ENCODE assay signal across 9 cellular contexts in genomic region chr14:35285168-35285990, GRCh38. TPM values are rescaled to one million over a fixed set of nuclear protein-coding genes. Genes with fewer than 3 reads are reported as not detected.
DNase-seq lines count a peak whose midpoint lies in the region; ATAC-seq, FAIRE-seq and TF ChIP-seq lines count a peak whose summit lies in the region.
"Had no signal": no experiment of that assay in that cellular context is flagged by ENCODE, and none has a peak within 500 bp of the region (broad histone marks: within the 10 kb centered on the region; RNA-seq: fewer than 3 reads in every experiment).

No MANE protein-coding gene starts in this region.

- no peak overlapping the region for H3K14ac ChIP-seq in mesenchymal stem cell (ENCODE audit: low read length in 2 of 2)

- H3K36me3 ChIP-seq in endothelial cell of umbilical vein (ENCODE audit: control insufficient read depth in 2 of 2, extremely low read depth in 1 of 2, insufficient read depth in 2 of 2, low read length in 2 of 2) = no peaks in the 10 kb centered on the region
- no peaks in the 10 kb centered on the region for H3K36me3 ChIP-seq in A673 (ENCODE audit: insufficient read depth, low read length, poor library complexity, severe bottlenecking)
- H3K36me3 ChIP-seq in mesenchymal stem cell (ENCODE audit: control insufficient read depth in 1 of 2, insufficient read depth in 2 of 2, low read depth in 1 of 2, low read length in 2 of 2) = peaks cover 0 to 5% of the 10 kb centered on the region in 2 experiments

- H4K91ac ChIP-seq in mesenchymal stem cell (ENCODE audit: low read length) = no peak overlapping the region

- H3K4me1 ChIP-seq in endothelial cell of umbilical vein (ENCODE audit: control insufficient read depth, extremely low read depth, insufficient read depth, low read length) (peaks cover 13% of the 10 kb centered on the region), A673 (ENCODE audit: insufficient read depth, low read length, poor library complexity, severe bottlenecking) (no peaks in the 10 kb centered on the region), mesenchymal stem cell (ENCODE audit: control insufficient read depth, insufficient read depth, low read depth, low read length) (no peaks in the 10 kb centered on the region)

- H2AFZ ChIP-seq in endothelial cell of umbilical vein (ENCODE audit: low read depth, low read length) = no peak overlapping the region
- no peak overlapping the region for H2AFZ ChIP-seq in mesenchymal stem cell (ENCODE audit: low read depth, low read length)

- H4K8ac ChIP-seq in mesenchymal stem cell (ENCODE audit: low read length) = no peak overlapping the region

- H3K79me1 ChIP-seq in mesenchymal stem cell (replicated peaks; ENCODE audit: low read length, poor library complexity, severe bottlenecking) = no peaks in the 10 kb centered on the region

- no peak overlapping the region for H3K4me3 ChIP-seq in endothelial cell of umbilical vein (replicated peaks in 1 of 3; ENCODE audit: insufficient read depth in 1 of 3, low read depth in 1 of 3, low read length in 3 of 3)
- H3K4me3 ChIP-seq in A673 (ENCODE audit: low read depth, low read length, poor library complexity, severe bottlenecking) = no peak overlapping the region
- no peak overlapping the region for H3K4me3 ChIP-seq in mesenchymal stem cell (ENCODE audit: insufficient read depth in 1 of 2, low read depth in 1 of 2, low read length in 2 of 2)
- H3K4me3 ChIP-seq: A549 had no signal

- peak; percentile 76 for ATAC-seq in HG02759 (IDR thresholded peaks at IDR 0.05; ENCODE audit: unreplicated experiment)
- ATAC-seq: A549 had no signal

- H3K27me3 ChIP-seq in endothelial cell of umbilical vein (ENCODE audit: control insufficient read depth in 2 of 2, insufficient read depth in 2 of 2, low read length in 2 of 2) = no peaks in the 10 kb centered on the region
- H3K27me3 ChIP-seq in A673 (replicated peaks; ENCODE audit: insufficient read depth, low read depth, low read length, poor library complexity) = no peaks in the 10 kb centered on the region
- H3K27me3 ChIP-seq in mesenchymal stem cell (ENCODE audit: control insufficient read depth in 1 of 2, insufficient read depth in 1 of 2, low read length in 2 of 2) = no peaks in the 10 kb centered on the region

- no peaks in the 10 kb centered on the region for H3K9me3 ChIP-seq in endothelial cell of umbilical vein (replicated peaks; ENCODE audit: control insufficient read depth, insufficient read depth, low read length)
- no peaks in the 10 kb centered on the region for H3K9me3 ChIP-seq in A673 (ENCODE audit: low read depth, low read length, poor library complexity, severe bottlenecking)
- H3K9me3 ChIP-seq in mesenchymal stem cell (ENCODE audit: control insufficient read depth, low read length) = no peaks in the 10 kb centered on the region
- H3K9me3 ChIP-seq: A549 had no signal

- H3K23ac ChIP-seq in mesenchymal stem cell (ENCODE audit: low read length in 2 of 2) = no peak overlapping the region

- peak overlapping the region; percentile 3 for H3K4me2 ChIP-seq in endothelial cell of umbilical vein (ENCODE audit: insufficient read depth, low read length)
- no peak overlapping the region for H3K4me2 ChIP-seq in mesenchymal stem cell (ENCODE audit: low read length, poor library complexity, severe bottlenecking)
- H3K4me2 ChIP-seq: A549 had no signal

- no peaks in the 10 kb centered on the region for H3K9me1 ChIP-seq in endothelial cell of umbilical vein (replicated peaks; ENCODE audit: control insufficient read depth, extremely low read depth, insufficient read depth, low read length)

- BruUV-seq in endothelial cell of umbilical vein (replicated peaks; lab: Mats Ljungman, UMichigan) (no TSS peak), A673 (replicated peaks; lab: Mats Ljungman, UMichigan) (no TSS peak)

- intact Hi-C loops in endothelial cell of umbilical vein (cut with micrococcal nuclease) (no loop called here), A673 (cut with micrococcal nuclease; ENCODE audit: unreplicated experiment) (no loop called here)

- peak; percentile 31 for DNase-seq in activated CD4-positive, alpha-beta T cell treated with anti-CD3 and anti-CD28 coated beads for 48 hours
- no peak for DNase-seq in activated CD4-positive, alpha-beta T cell treated with anti-CD3 and anti-CD28 coated beads, Interleukin-2, amount 50 U/mL, for 4 hours
- peak; percentile 3 for DNase-seq in NCI-H226
- DNase-seq in endothelial cell of umbilical vein (ENCODE audit: low read depth, low spot score) = peak; percentile 40
- no peak for DNase-seq in A673 (ENCODE audit: low spot score)
- DNase-seq in kidney glomerular epithelial cell (lab: John Stamatoyannopoulos, UW) = no peak
- no peak for DNase-seq in mesenchymal stem cell

- no peak for TF ChIP-seq POLR2A in endothelial cell of umbilical vein (IDR thresholded peaks at IDR 0.05; ENCODE audit: low read depth, low read length)

- dilution Hi-C loops in endothelial cell of umbilical vein (cut with MboI; ENCODE audit: extremely low pct_ligation_motif_present, low sequenced_read_pairs) = no loop called here

- H3K27ac ChIP-seq in endothelial cell of umbilical vein (ENCODE audit: insufficient read depth, low read depth, low read length) (no peak overlapping the region), A673 (ENCODE audit: low read depth, low read length, poor library complexity, severe bottlenecking) (no peak overlapping the region), mesenchymal stem cell (ENCODE audit: low read length, poor library complexity, severe bottlenecking) (no peak overlapping the region)
- H3K27ac ChIP-seq: A549 had no signal

- H3K9ac ChIP-seq in endothelial cell of umbilical vein (replicated peaks; ENCODE audit: extremely low read depth, insufficient read depth, low read length) (no peak overlapping the region), mesenchymal stem cell (ENCODE audit: low read length) (no peak overlapping the region)

- peak; percentile 78 for FAIRE-seq in endothelial cell of umbilical vein (lab: Jason Lieb, UNC)
- FAIRE-seq: A549 had no signal

- H2AK5ac ChIP-seq in mesenchymal stem cell (ENCODE audit: low read length, severe bottlenecking) = no peak overlapping the region

- H4K20me1 ChIP-seq in endothelial cell of umbilical vein (replicated peaks; ENCODE audit: control insufficient read depth, extremely low read depth, insufficient read depth, low read length) = no peaks in the 10 kb centered on the region

- no peak overlapping the region for H3K4ac ChIP-seq in mesenchymal stem cell (ENCODE audit: low read depth in 1 of 2, low read length in 2 of 2)

- no peak overlapping the region for H2BK15ac ChIP-seq in mesenchymal stem cell (ENCODE audit: low read depth, poor library complexity, severe bottlenecking)

- no peaks in the 10 kb centered on the region for H3K79me2 ChIP-seq in endothelial cell of umbilical vein (ENCODE audit: control insufficient read depth, insufficient read depth, low read length)

- no peak overlapping the region for H3K18ac ChIP-seq in mesenchymal stem cell (ENCODE audit: low read depth in 1 of 2, low read length in 2 of 2)

- CTCF ChIA-PET in endothelial cell of umbilical vein (lab: Charles Lee) = interaction anchor here (0.6 to 1.9 kb wide), 4 partner anchors 10 to 114 kb away, joined by 3 to 5 read pairs (median 4); no protein-coding TSS in a partner anchor
- CTCF ChIA-PET in A673 (lab: Charles Lee) = no interaction called here

- WGBS in mesenchymal stem cell = 100% methylated on average over 3 of the region's 4 CpGs

- H2BK120ac ChIP-seq in mesenchymal stem cell (ENCODE audit: low read depth, low read length) = no peak overlapping the region

- POLR2A ChIA-PET in endothelial cell of umbilical vein (lab: Charles Lee) = no interaction called here
- POLR2A ChIA-PET in A673 (lab: Charles Lee; ENCODE audit: low non-redundant PET) = no interaction called here

- TF ChIP-seq CTCF in endothelial cell of umbilical vein (IDR thresholded peaks at IDR 0.05; ENCODE audit: extremely low read depth in 1 of 2, insufficient read depth in 1 of 2, low read depth in 1 of 2, low read length in 2 of 2) (no peak), A673 (conservative IDR thresholded peaks at IDR 0.05; ENCODE audit: low read depth, low read length) (no peak)

- H2BK12ac ChIP-seq in mesenchymal stem cell (ENCODE audit: low read length in 2 of 2) = no peak overlapping the region

- H2BK5ac ChIP-seq in mesenchymal stem cell (ENCODE audit: low read depth, low read length, poor library complexity, severe bottlenecking) = no peak overlapping the region

TF ChIP-seq in endothelial cell of umbilical vein, 7 proteins besides CTCF, POLR2A, EP300 and RAD21:
- TF ChIP-seq FOS (IDR thresholded peaks at IDR 0.05; ENCODE audit: borderline replicate concordance, insufficient read depth, low read length) (peak; percentile 74), POLR2AphosphoS5 (IDR thresholded peaks at IDR 0.05; ENCODE audit: insufficient read depth, low read depth, low read length) (no peak), MYC (IDR thresholded peaks at IDR 0.05; ENCODE audit: low read depth, low read length) (no peak)

RNA-seq across cellular contexts. Expression of gene PSMA6, which starts 6.8 kb away (rescaled TPM):
- total RNA-seq in endothelial cell of umbilical vein (195 and 197 TPM in 2 replicates), A673 (2021) (364 and 392 TPM in 2 replicates)
- polyA plus RNA-seq in endothelial cell of umbilical vein = 130 and 170 TPM in 2 replicates
- polyA plus RNA-seq in endothelial cell of umbilical vein (2011; cell fraction: cytosol; rRNA removed) = 210 and 228 TPM in 2 replicates
- 112 and 131 TPM in 2 replicates for polyA plus RNA-seq in endothelial cell of umbilical vein (2011; cell fraction: nucleus; rRNA removed)
- polyA plus RNA-seq in endothelial cell of umbilical vein (2012) = 191 and 291 TPM in 2 replicates
- polyA minus RNA-seq in endothelial cell of umbilical vein = 77.7 and 97.9 TPM in 2 replicates
- 109 TPM for polyA minus RNA-seq in endothelial cell of umbilical vein (2011; cell fraction: cytosol; rRNA and poly(A)+ RNA removed)
- polyA minus RNA-seq in endothelial cell of umbilical vein (2011; cell fraction: nucleus; rRNA and poly(A)+ RNA removed) = 38.7 and 40.8 TPM in 2 replicates
- polyA plus RNA-seq in mesenchymal stem cell (2013, experiment 1 of 2) = 290 TPM
- polyA plus RNA-seq in mesenchymal stem cell (2013, experiment 2 of 2) = 302 TPM

Comparison
In these comparisons a context has a peak if more than half of its experiments do, and no peak if none do; other contexts are left out.
1. DNase-seq: peak in activated CD4-positive, alpha-beta T cell treated with anti-CD3 and anti-CD28 coated beads for 48 hours (single experiment), NCI-H226 (single experiment) and endothelial cell of umbilical vein (single experiment); none in activated CD4-positive, alpha-beta T cell treated with anti-CD3 and anti-CD28 coated beads, Interleukin-2, amount 50 U/mL, for 4 hours (0 of 2), A673 (single experiment), kidney glomerular epithelial cell (single experiment) and mesenchymal stem cell (single experiment).